In the genomic region with DNA sequence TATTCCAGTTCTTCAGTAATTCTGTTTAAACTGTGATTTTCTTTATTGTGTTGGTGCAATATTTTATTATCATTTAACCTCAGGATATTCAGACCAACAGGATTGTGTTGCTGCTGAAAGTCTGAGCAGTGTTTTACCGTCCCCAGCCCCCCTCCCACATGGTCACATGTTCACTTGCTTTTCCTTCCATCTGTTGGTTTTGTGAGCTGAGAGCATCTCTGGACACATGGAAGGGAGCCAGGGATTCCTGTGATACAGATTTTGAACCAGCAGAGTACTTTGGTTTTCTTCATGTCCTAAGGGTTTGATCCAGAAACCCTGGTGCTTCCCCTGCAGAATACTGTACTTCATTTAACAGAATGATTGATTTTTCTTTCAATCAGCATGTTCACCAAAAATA, we compare ENCODE assay signal across 18 cellular contexts.
"Had no signal": no experiment of that assay in that cellular context is flagged by ENCODE, and none has a peak within 500 bp of the region (broad histone marks: within the 10 kb centered on the region; RNA-seq: fewer than 3 reads in every experiment).

No MANE protein-coding gene starts in this region.

- H3K27ac ChIP-seq: cardiac muscle cell, gastrocnemius medialis, heart right ventricle, lower lobe of right lung, vagina, VCaP had no signal

- H3K9me3 ChIP-seq: gastrocnemius medialis, heart right ventricle, lower lobe of right lung, vagina had no signal

- H3K4me1 ChIP-seq: gastrocnemius medialis, lower lobe of right lung had no signal

- H3K4me3 ChIP-seq: cardiac muscle cell, gastrocnemius medialis, heart right ventricle, lower lobe of right lung, vagina had no signal

- H3K27me3 ChIP-seq: cardiac muscle cell, gastrocnemius medialis, heart right ventricle, vagina had no signal

- DNase-seq: activated CD4-positive, alpha-beta T cell treated with anti-CD3 and anti-CD28 coated beads, Interleukin-2, amount 50 U/mL, for 1 hour; activated CD8-positive, alpha-beta T cell treated with anti-CD3 and anti-CD28 coated beads, Interleukin-2, amount 10 ng/mL, durations not matched to agents 7 days and 5 days; activated gamma-delta T cell; activated naive CD4-positive, alpha-beta T cell treated with anti-CD3 and anti-CD28 coated beads, Interleukin-2, amount 50 U/mL, for 16 hours; activated naive CD8-positive, alpha-beta T cell treated with anti-CD3 and anti-CD28 coated beads, Interleukin-2, amount 50 U/mL, for 24 hours; effector memory CD4-positive, alpha-beta T cell; gastrocnemius medialis; heart right ventricle; kidney; lower lobe of right lung; naive thymus-derived CD4-positive, alpha-beta T cell; stimulated activated CD4-positive, alpha-beta T cell treated with anti-CD3 and anti-CD28 coated beads, Interleukin-2, amount 100 ng/mL, for 48 hours; stimulated activated CD8-positive, alpha-beta memory T cell treated with anti-CD3 and anti-CD28 coated beads, Interleukin-4, amount 100 ng/mL, for 48 hours; stimulated activated naive B cell treated with anti-CD40 and anti-IgM and Interleukin-4, amounts not matched to agents 10 μg/mL and 1 μg/mL and 100 μg/mL, for 72 hours had no signal

- ATAC-seq: activated CD4-positive, CD25-positive, alpha-beta regulatory T cell treated with anti-CD3 and anti-CD28 coated beads, Interleukin-2, amount 50 U/mL, for 24 hours; activated CD8-positive, alpha-beta T cell treated with anti-CD3 and anti-CD28 coated beads, Interleukin-2, amount 10 ng/mL, durations not matched to agents 7 days and 5 days; activated naive CD8-positive, alpha-beta T cell treated with anti-CD3 and anti-CD28 coated beads, Interleukin-2, amount 50 U/mL, for 24 hours; gastrocnemius medialis; heart right ventricle; lower lobe of right lung; naive thymus-derived CD4-positive, alpha-beta T cell; stimulated activated naive B cell treated with anti-CD40 and anti-IgM and Interleukin-4, amounts not matched to agents 10 μg/mL and 1 μg/mL and 100 μg/mL, for 72 hours had no signal
